In genomic region chr6:167797079-167797870, GRCh38 we compare ENCODE assay signal across 10 cellular contexts. TPM values are rescaled to one million over a fixed set of nuclear protein-coding genes. Genes with fewer than 3 reads are reported as not detected.
DNase-seq lines count a peak whose midpoint lies in the region; ATAC-seq and TF ChIP-seq lines count a peak whose summit lies in the region.
"Had no signal": no experiment of that assay in that cellular context is flagged by ENCODE, and none has a peak within 500 bp of the region (broad histone marks: within the 10 kb centered on the region; RNA-seq: fewer than 3 reads in every experiment).

No MANE protein-coding gene starts in this region.

- H3K27me3 ChIP-seq in colonic mucosa (no peaks in the 10 kb centered on the region), lower lobe of right lung (ENCODE audit: low read depth) (peaks cover 6% of the 10 kb centered on the region), testis (no peaks in the 10 kb centered on the region)

- peak; percentile 44 for DNase-seq in activated CD8-positive, alpha-beta memory T cell treated with anti-CD3 and anti-CD28 coated beads for 24 hours
- no peak for DNase-seq in activated CD8-positive, alpha-beta memory T cell treated with anti-CD3 and anti-CD28 coated beads, Interleukin-2, amount 50 U/mL, for 4 hours
- DNase-seq in colonic mucosa (peak; percentile 81), lower lobe of right lung (no peak), testis (peak; percentile 14), SIG-M5 (lab: John Stamatoyannopoulos, UW) (no peak), T1000 (lab: John Stamatoyannopoulos, UW) (no peak)
- DNase-seq: NCI-H446 treated with DMSO at 0.1 percent for 48 hours had no signal

- H3K4me3 ChIP-seq in colonic mucosa (peak overlapping the region; percentile 44), lower lobe of right lung (peak overlapping the region; percentile 52), testis (peak overlapping the region; percentile 4 to 46)

- peak overlapping the region; percentile 44 for H3K27ac ChIP-seq in colonic mucosa
- H3K27ac ChIP-seq in lower lobe of right lung: no peak overlapping the region
- H3K27ac ChIP-seq in testis: no peak overlapping the region
- H3K27ac ChIP-seq: RWPE1 had no signal

- H3K36me3 ChIP-seq in colonic mucosa: no peaks in the 10 kb centered on the region
- H3K36me3 ChIP-seq in lower lobe of right lung: no peaks in the 10 kb centered on the region
- no peaks in the 10 kb centered on the region for H3K36me3 ChIP-seq in testis (ENCODE audit: low read depth, missing control alignments)

- no peak for TF ChIP-seq CTCF in colonic mucosa (IDR thresholded peaks at IDR 0.05)
- no peak for TF ChIP-seq CTCF in lower lobe of right lung (IDR thresholded peaks at IDR 0.05)
- no peak for TF ChIP-seq CTCF in testis (IDR thresholded peaks at IDR 0.05)

- no peaks in the 10 kb centered on the region for H3K9me3 ChIP-seq in colonic mucosa
- no peaks in the 10 kb centered on the region for H3K9me3 ChIP-seq in lower lobe of right lung
- no peaks in the 10 kb centered on the region for H3K9me3 ChIP-seq in testis

- 60 to 71% methylated on average over 29 to 39 of the region's 39 CpGs for WGBS in testis, 2 donors

- no peak for TF ChIP-seq POLR2A in testis (IDR thresholded peaks at IDR 0.05)

- H3K4me1 ChIP-seq in colonic mucosa: no peaks in the 10 kb centered on the region
- H3K4me1 ChIP-seq in lower lobe of right lung: peaks cover 9% of the 10 kb centered on the region
- peaks cover 4% of the 10 kb centered on the region for H3K4me1 ChIP-seq in testis

- intact Hi-C loops in colonic mucosa (cut with DNase I) (no loop called here), lower lobe of right lung (cut with DNase I) (no loop called here), testis (cut with DNase I; ENCODE audit: low total_unique reads) (no loop called here)

- H3K9ac ChIP-seq in colonic mucosa (ENCODE audit: low read depth in 2 of 2, low read length in 2 of 2): peak overlapping the region in 1 of 2 donors; percentile 51

- ATAC-seq in lower lobe of right lung (peak; percentile 18 to 38), GM18907 (IDR thresholded peaks at IDR 0.05; ENCODE audit: unreplicated experiment) (no peak)

RNA-seq across cellular contexts. Expression of gene AFDN, which starts 29.4 kb away (rescaled TPM):
- 100 to 1,000 TPM; 213 to 232 TPM for total RNA-seq in colonic mucosa
- 167 TPM for total RNA-seq in lower lobe of right lung
- 100 to 1,000 TPM; 291 to 333 TPM for total RNA-seq in testis
- polyA plus RNA-seq in testis (ENCODE audit: insufficient read depth, low read depth, low replicate concordance): 87.6 TPM

Comparison
In these comparisons a context has a peak if more than half of its experiments do, and no peak if none do; other contexts are left out.
1. DNase-seq: peak in activated CD8-positive, alpha-beta memory T cell treated with anti-CD3 and anti-CD28 coated beads for 24 hours (single experiment), colonic mucosa (single experiment) and testis (single experiment); none in activated CD8-positive, alpha-beta memory T cell treated with anti-CD3 and anti-CD28 coated beads, Interleukin-2, amount 50 U/mL, for 4 hours (single experiment), lower lobe of right lung (single experiment), SIG-M5 (single experiment) and T1000 (single experiment).
2. Peak in every context shown above with its lines, with median percentiles within 50 percentile points of each other: H3K4me3 ChIP-seq.